7 cellular contexts compared by ENCODE assay signal in genomic region chr7:65447041-65447440, GRCh38.
DNase-seq lines count a peak whose midpoint lies in the region; ATAC-seq and TF ChIP-seq lines count a peak whose summit lies in the region.
"Not testable (repeated sequence)": the region's sequence is repeated elsewhere in the genome, so short reads cannot be mapped to it uniquely, and the experiment has no call there.

No MANE protein-coding gene starts in this region.

- H3K9me3 Mint-ChIP-seq in GM23338 (peaks cover 33% of the 10 kb centered on the region), endodermal cell (peaks cover 40% of the 10 kb centered on the region)
- not testable (repeated sequence) for H3K9me3 Mint-ChIP-seq in activated naive CD8-positive, alpha-beta T cell treated with anti-CD3 and anti-CD28 coated beads for 36 hours

- not testable (repeated sequence) for H3K79me2 ChIP-seq in DND-41 (ENCODE audit: insufficient read depth, low read length); GM23338 (replicated peaks; ENCODE audit: insufficient read depth)

- not testable (repeated sequence) for H3K4me2 ChIP-seq in DND-41 (ENCODE audit: insufficient read depth, low read length); GM23338

- not testable (repeated sequence) for H3K9me3 ChIP-seq in DND-41 (ENCODE audit: insufficient read depth, low read length, severe bottlenecking)
- H3K9me3 ChIP-seq in endodermal cell (ENCODE audit: control insufficient read depth, low read length), result peaks cover 21% of the 10 kb centered on the region

- not testable (repeated sequence) for H3K9me2 ChIP-seq in GM23338 (ENCODE audit: insufficient read depth)

- H3K4me1 Mint-ChIP-seq in GM23338; activated naive CD8-positive, alpha-beta T cell treated with anti-CD3 and anti-CD28 coated beads for 36 hours; endodermal cell: not testable (repeated sequence)

- TF ChIP-seq CTCF in DND-41 (IDR thresholded peaks at IDR 0.05; ENCODE audit: borderline replicate concordance, extremely low read depth, low read length, poor library complexity, severe bottlenecking) (peak; percentile 25), GM23338 (conservative IDR thresholded peaks at IDR 0.05; ENCODE audit: low read depth in 2 of 2) (peak; percentile 42 to 71), endodermal cell (conservative IDR thresholded peaks at IDR 0.05) (peak; percentile 67)
- TF ChIP-seq CTCF in NB4 (IDR thresholded peaks at IDR 0.05; ENCODE audit: low read depth, low read length), result not testable (repeated sequence)

- not testable (repeated sequence) for H3K27ac Mint-ChIP-seq in GM23338; activated naive CD8-positive, alpha-beta T cell treated with anti-CD3 and anti-CD28 coated beads for 36 hours; endodermal cell

- peaks cover 21% of the 10 kb centered on the region for H3K4me1 ChIP-seq in DND-41 (ENCODE audit: insufficient read depth, low read length)
- not testable (repeated sequence) for H3K4me1 ChIP-seq in GM23338 (ENCODE audit: insufficient read depth); endodermal cell (ENCODE audit: control insufficient read depth, insufficient read depth, low read length)

- H3K36me3 ChIP-seq in DND-41 (ENCODE audit: insufficient read depth, low read length); GM23338 (ENCODE audit: insufficient read depth); endodermal cell (ENCODE audit: control insufficient read depth, insufficient read depth, low read length): not testable (repeated sequence)

- peaks cover 15% of the 10 kb centered on the region for H3K36me3 Mint-ChIP-seq in GM23338 (ENCODE audit: low read depth)
- not testable (repeated sequence) for H3K36me3 Mint-ChIP-seq in activated naive CD8-positive, alpha-beta T cell treated with anti-CD3 and anti-CD28 coated beads for 36 hours; endodermal cell (ENCODE audit: low read depth)

- not testable (repeated sequence) for H3K9ac ChIP-seq in DND-41 (ENCODE audit: low read depth, low read length); endodermal cell (ENCODE audit: extremely low read depth, low read length, poor library complexity, severe bottlenecking)

- H2AFZ ChIP-seq in DND-41 (ENCODE audit: low read depth, low read length); GM23338: not testable (repeated sequence)

- H3F3A ChIP-seq in GM23338 (replicated peaks; ENCODE audit: low read depth), result not testable (repeated sequence)

- not testable (repeated sequence) for H3K4me3 Mint-ChIP-seq in GM23338; activated naive CD8-positive, alpha-beta T cell treated with anti-CD3 and anti-CD28 coated beads for 36 hours; endodermal cell

- not testable (repeated sequence) for ATAC-seq in DND-41 (ENCODE audit: insufficient read depth, low read depth); GM23338

- WGBS in endodermal cell (ENCODE audit: insufficient coverage in 1 of 2, insufficient read length in 1 of 2), 2 experiments, result 70 to 72% methylated on average over 4 to 7 of the region's 8 CpGs

- peak; percentile 13 for DNase-seq in DND-41
- DNase-seq in GM23338 (ENCODE audit: low spot score), result peak; percentile 59
- DNase-seq in NB4 (ENCODE audit: low read depth), result peak; percentile 37
- DNase-seq in RPMI7951 (ENCODE audit: low read depth), result peak; percentile 36
- DNase-seq in activated naive CD8-positive, alpha-beta T cell treated with anti-CD3 and anti-CD28 coated beads for 36 hours, result peak; percentile 2
- peak; percentile 79 for DNase-seq in endodermal cell
- peak; percentile 42 for DNase-seq in iris pigment epithelial cell (ENCODE audit: low read depth)

- not testable (repeated sequence) for H3K4me3 ChIP-seq in DND-41 (ENCODE audit: low read depth in 1 of 2, low read length in 2 of 2); GM23338; NB4 (ENCODE audit: low read depth, low read length); endodermal cell (ENCODE audit: low read length)

- TF ChIP-seq POLR2A in NB4 (IDR thresholded peaks at IDR 0.05; ENCODE audit: extremely low read depth, insufficient read length), result not testable (repeated sequence)

- not testable (repeated sequence) for H3K27me3 ChIP-seq in DND-41 (ENCODE audit: insufficient read depth, low read length, poor library complexity); GM23338 (ENCODE audit: insufficient read depth); endodermal cell (ENCODE audit: control insufficient read depth, insufficient read depth, low read length, poor library complexity, severe bottlenecking)

- not testable (repeated sequence) for H3K27ac ChIP-seq in DND-41 (ENCODE audit: low read length); GM23338 (ENCODE audit: low read depth); endodermal cell (ENCODE audit: low read depth, low read length)

- not testable (repeated sequence) for H3K27me3 Mint-ChIP-seq in GM23338 (ENCODE audit: insufficient read depth, low read depth, poor library complexity); activated naive CD8-positive, alpha-beta T cell treated with anti-CD3 and anti-CD28 coated beads for 36 hours; endodermal cell (ENCODE audit: insufficient read depth)

- not testable (repeated sequence) for H4K20me1 ChIP-seq in DND-41 (ENCODE audit: insufficient read depth, low read length); GM23338 (replicated peaks; ENCODE audit: insufficient read depth)

Comparison
In these comparisons a context has a peak if more than half of its experiments do, and no peak if none do; other contexts are left out.
1. DNase-seq: peak in every context shown above with its lines; median percentile 79 in endodermal cell; 59 in GM23338; 42 in iris pigment epithelial cell; 37 in NB4; 36 in RPMI7951; 13 in DND-41; 2 in activated naive CD8-positive, alpha-beta T cell treated with anti-CD3 and anti-CD28 coated beads for 36 hours.